ENCODE assay signal across 23 cellular contexts in the genomic region with DNA sequence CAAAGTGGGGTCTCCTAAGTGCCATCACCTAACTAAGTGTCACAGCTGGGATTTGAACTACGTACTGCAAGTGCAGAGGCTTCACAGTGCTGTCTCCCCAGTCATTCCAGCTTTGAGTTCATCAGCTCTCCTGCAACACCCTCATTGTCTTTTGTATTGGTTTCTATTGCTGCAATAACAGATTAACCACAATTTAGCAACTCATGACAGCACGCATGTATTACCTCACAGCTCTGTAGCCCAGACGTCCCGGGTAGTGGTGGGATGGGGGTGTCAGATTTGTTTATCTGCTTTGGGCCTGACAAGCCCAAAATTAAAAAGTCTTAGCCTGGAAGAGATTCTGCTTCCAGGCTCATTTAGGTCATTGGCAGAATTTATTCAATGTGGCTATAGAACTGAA.
DNase-seq lines count a peak whose midpoint lies in the region; ATAC-seq and TF ChIP-seq lines count a peak whose summit lies in the region.
"Had no signal": no experiment of that assay in that cellular context is flagged by ENCODE, and none has a peak within 500 bp of the region (broad histone marks: within the 10 kb centered on the region; RNA-seq: fewer than 3 reads in every experiment).

No MANE protein-coding gene starts in this region.

- no peak overlapping the region for H3K4me3 Mint-ChIP-seq in naive thymus-derived CD4-positive, alpha-beta T cell
- H3K4me3 Mint-ChIP-seq: CD4-positive, alpha-beta T cell; IgD-negative memory B cell had no signal

- H3K4me3 ChIP-seq in HL-60 (replicated peaks; ENCODE audit: insufficient read depth, low read length): no peak overlapping the region
- H3K4me3 ChIP-seq in naive thymus-derived CD4-positive, alpha-beta T cell (ENCODE audit: low read length): no peak overlapping the region
- H3K4me3 ChIP-seq in SJCRH30: no peak overlapping the region
- no peak overlapping the region for H3K4me3 ChIP-seq in left ventricle myocardium inferior
- no peak overlapping the region for H3K4me3 ChIP-seq in coronary artery
- H3K4me3 ChIP-seq: A549, BLaER1, SJSA1 had no signal

- DNase-seq in HL-60 (ENCODE audit: low read depth in 1 of 2, low spot score in 1 of 2): peak; percentile 49 to 82
- DNase-seq in MV-4-11 (lab: John Stamatoyannopoulos, UW): peak; percentile 85
- DNase-seq in SKM-1 (lab: John Stamatoyannopoulos, UW; ENCODE audit: unreplicated experiment): peak; percentile 56
- DNase-seq in naive thymus-derived CD4-positive, alpha-beta T cell: no peak
- no peak for DNase-seq in SJCRH30
- DNase-seq in left ventricle myocardium inferior: no peak
- no peak for DNase-seq in coronary artery (ENCODE audit: low spot score)
- no peak for DNase-seq in AG08395 (ENCODE audit: low spot score)
- DNase-seq: CD4-positive, alpha-beta T cell; COR-L47; DMS79; NCI-H1105; NCI-H146; NCI-H2029; NCI-H345; NCI-H524; NCI-H774 had no signal

- POLR2A ChIA-PET in naive thymus-derived CD4-positive, alpha-beta T cell (lab: Charles Lee): no interaction called here

- H3K9me3 Mint-ChIP-seq in naive thymus-derived CD4-positive, alpha-beta T cell: no peaks in the 10 kb centered on the region
- H3K9me3 Mint-ChIP-seq: CD4-positive, alpha-beta T cell; IgD-negative memory B cell had no signal

- no peak overlapping the region for H3K27ac Mint-ChIP-seq in naive thymus-derived CD4-positive, alpha-beta T cell
- H3K27ac Mint-ChIP-seq: CD4-positive, alpha-beta T cell; IgD-negative memory B cell had no signal

- CTCF ChIA-PET in naive thymus-derived CD4-positive, alpha-beta T cell (lab: Charles Lee): no interaction called here

- TF ChIP-seq CTCF in HL-60 (IDR thresholded peaks at IDR 0.05; ENCODE audit: insufficient read depth, low read length) (no peak), left ventricle myocardium inferior (IDR thresholded peaks at IDR 0.05; ENCODE audit: borderline replicate concordance) (no peak), coronary artery (IDR thresholded peaks at IDR 0.05) (no peak)

- H3K4me1 ChIP-seq in naive thymus-derived CD4-positive, alpha-beta T cell (ENCODE audit: control insufficient read depth in 2 of 2, insufficient read depth in 2 of 2, low read length in 2 of 2): no peaks in the 10 kb centered on the region
- H3K4me1 ChIP-seq in SJCRH30: no peaks in the 10 kb centered on the region
- no peaks in the 10 kb centered on the region for H3K4me1 ChIP-seq in left ventricle myocardium inferior
- H3K4me1 ChIP-seq: A549, SJSA1 had no signal

- H3K36me3 Mint-ChIP-seq in naive thymus-derived CD4-positive, alpha-beta T cell: no peaks in the 10 kb centered on the region
- H3K36me3 Mint-ChIP-seq: IgD-negative memory B cell had no signal

- ATAC-seq in naive thymus-derived CD4-positive, alpha-beta T cell: peak; percentile 60
- ATAC-seq: A549, HCT116, Panc1 had no signal

- H3K27me3 ChIP-seq in HL-60 (ENCODE audit: insufficient read depth, poor library complexity, severe bottlenecking) (no peaks in the 10 kb centered on the region), SJCRH30 (no peaks in the 10 kb centered on the region; the same call in 1 of the 2 replicates), left ventricle myocardium inferior (ENCODE audit: low read depth) (no peaks in the 10 kb centered on the region)
- no peaks in the 10 kb centered on the region for H3K27me3 ChIP-seq in naive thymus-derived CD4-positive, alpha-beta T cell (ENCODE audit: control insufficient read depth in 2 of 2, insufficient read depth in 2 of 2, low read length in 2 of 2)
- H3K27me3 ChIP-seq: BLaER1, SJSA1 had no signal

- no peaks in the 10 kb centered on the region for H3K36me3 ChIP-seq in naive thymus-derived CD4-positive, alpha-beta T cell (ENCODE audit: control insufficient read depth in 2 of 3, insufficient read depth in 3 of 3, low read length in 3 of 3)
- H3K36me3 ChIP-seq in SJCRH30 (no peaks in the 10 kb centered on the region), left ventricle myocardium inferior (no peaks in the 10 kb centered on the region)
- H3K36me3 ChIP-seq: BLaER1, SJSA1 had no signal

- intact Hi-C loops in naive thymus-derived CD4-positive, alpha-beta T cell (cut with micrococcal nuclease): no loop called here
- intact Hi-C loops in left ventricle myocardium inferior (cut with micrococcal nuclease): no loop called here

- H3K27ac ChIP-seq in HL-60 (replicated peaks) (peak overlapping the region; percentile 24; the same call in 1 of the 2 replicates), SJCRH30 (no peak overlapping the region), left ventricle myocardium inferior (replicated peaks) (no peak overlapping the region), coronary artery (no peak overlapping the region)
- no peak overlapping the region for H3K27ac ChIP-seq in naive thymus-derived CD4-positive, alpha-beta T cell (ENCODE audit: low read depth, low read length)
- H3K27ac ChIP-seq: A549, BLaER1, SJSA1 had no signal

- H3K4me1 Mint-ChIP-seq in naive thymus-derived CD4-positive, alpha-beta T cell: peaks cover 0 to 8% (median 0%) of the 10 kb centered on the region in 7 donors
- H3K4me1 Mint-ChIP-seq: IgD-negative memory B cell had no signal

- H3K27me3 Mint-ChIP-seq in naive thymus-derived CD4-positive, alpha-beta T cell: peaks cover 0 to 4% (median 0%) of the 10 kb centered on the region in 5 donors
- H3K27me3 Mint-ChIP-seq: CD4-positive, alpha-beta T cell; IgD-negative memory B cell had no signal

- H3K9me3 ChIP-seq in naive thymus-derived CD4-positive, alpha-beta T cell (ENCODE audit: control insufficient read depth in 2 of 3, low read length in 3 of 3): no peaks in the 10 kb centered on the region
- no peaks in the 10 kb centered on the region for H3K9me3 ChIP-seq in SJCRH30 (replicated peaks)
- no peaks in the 10 kb centered on the region for H3K9me3 ChIP-seq in left ventricle myocardium inferior (replicated peaks)
- H3K9me3 ChIP-seq: A549, BLaER1, SJSA1 had no signal

Comparison
In these comparisons a context has a peak if more than half of its experiments do, and no peak if none do; other contexts are left out.
1. DNase-seq: peak in HL-60 (2 of 2), MV-4-11 (single experiment) and SKM-1 (single experiment); none in naive thymus-derived CD4-positive, alpha-beta T cell (0 of 9), SJCRH30 (0 of 2), left ventricle myocardium inferior (single experiment), coronary artery (single experiment) and AG08395 (single experiment).